Comparison of ENCODE assay signal across 28 cellular contexts in the genomic region with DNA sequence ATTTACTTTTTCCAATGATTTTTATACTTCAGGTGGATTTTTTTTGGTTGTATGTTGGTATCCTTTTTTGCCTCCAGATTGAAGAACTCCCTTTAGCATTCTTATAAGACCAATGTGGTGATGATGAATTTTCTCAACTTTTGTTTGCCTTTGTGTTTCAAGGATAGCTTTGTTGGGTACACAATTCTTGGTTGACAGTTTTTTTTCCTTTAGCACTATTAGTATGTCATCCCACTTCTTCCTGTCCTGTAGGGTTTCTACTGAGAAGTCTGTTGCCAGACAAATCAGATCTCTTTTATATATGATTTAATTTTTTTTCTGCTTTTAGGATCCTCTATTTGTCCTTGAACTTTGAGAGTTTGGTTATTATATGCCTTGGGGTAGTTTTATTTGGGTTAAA.
"Had no signal": no experiment of that assay in that cellular context is flagged by ENCODE, and none has a peak within 500 bp of the region (broad histone marks: within the 10 kb centered on the region; RNA-seq: fewer than 3 reads in every experiment).

No MANE protein-coding gene starts in this region.

- H3K4me3 Mint-ChIP-seq: stimulated activated effector memory CD8-positive, alpha-beta T cell treated with anti-CD3 and anti-CD28 coated beads, Interleukin-12 subunit alpha, Interleukin-12 subunit beta, amount 100 ng/mL, for 72 hours; stimulated activated memory B cell treated with anti-CD40 and anti-IgM and Interleukin-4, amounts not matched to agents 10 μg/mL and 1 μg/mL and 100 μg/mL, for 72 hours; stimulated activated naive B cell treated with anti-CD40 and anti-IgM and Interleukin-4, amounts not matched to agents 10 μg/mL and 1 μg/mL and 100 μg/mL, for 72 hours; stimulated activated naive CD8-positive, alpha-beta T cell treated with anti-CD3 and anti-CD28 coated beads, Interleukin-15, amount 100 ng/mL, for 72 hours; stimulated activated naive CD8-positive, alpha-beta T cell treated with anti-CD3 and anti-CD28 coated beads, Interleukin-15, Interleukin-2, amounts not matched to agents 100 ng/mL and 50 ng/mL, for 24 hours; type B pancreatic cell had no signal

- DNase-seq: stimulated activated CD4-positive, alpha-beta T cell treated with anti-CD3 and anti-CD28 coated beads, Interleukin-2, amount 100 ng/mL, for 48 hours; stimulated activated CD4-positive, alpha-beta T cell treated with anti-CD3 and anti-CD28 coated beads, Interleukin-4, amount 100 ng/mL, for 1 hour; stimulated activated CD4-positive, alpha-beta T cell treated with anti-CD3 and anti-CD28 coated beads, Interleukin-4, amount 100 ng/mL, for 24 hours; stimulated activated CD4-positive, alpha-beta T cell treated with anti-CD3 and anti-CD28 coated beads, Interleukin-4, amount 100 ng/mL, for 4 hours; stimulated activated CD8-positive, alpha-beta memory T cell treated with anti-CD3 and anti-CD28 coated beads, Interleukin-4, amount 100 ng/mL, for 48 hours; stimulated activated naive B cell treated with anti-CD40 and anti-IgM and Interleukin-4, amounts not matched to agents 10 μg/mL and 1 μg/mL and 100 μg/mL, for 72 hours; stimulated activated naive CD4-positive, alpha-beta T cell; stimulated activated naive CD4-positive, alpha-beta T cell treated with Interleukin-2 at 50 U/mL for 16 hours; stimulated activated naive CD8-positive, alpha-beta T cell treated with anti-CD3 and anti-CD28 coated beads, Interleukin-15, amount 100 ng/mL, for 72 hours; stimulated activated naive CD8-positive, alpha-beta T cell treated with anti-CD3 and anti-CD28 coated beads, Interleukin-15, Interleukin-2, amounts not matched to agents 100 U/mL and 50 U/mL, for 24 hours; stomach; substantia nigra; testis; thyroid gland; tibial artery; transverse colon; trophoblast cell; upper lobe of left lung; upper lobe of right lung; uterus had no signal

- H3K4me1 ChIP-seq: stomach, suprapubic skin, testis, tibial artery, tibial nerve, upper lobe of left lung, upper lobe of right lung, uterus, vagina had no signal

- H3K27me3 ChIP-seq: stomach, suprapubic skin, testis, thyroid gland, tibial artery, tibial nerve, transverse colon, upper lobe of left lung, upper lobe of right lung, uterus, vagina had no signal

- H3K36me3 ChIP-seq: stomach, suprapubic skin, thoracic aorta, thyroid gland, tibial artery, tibial nerve, transverse colon, upper lobe of left lung, upper lobe of right lung, uterus, vagina had no signal

- H3K4me3 ChIP-seq: stomach, suprapubic skin, testis, thoracic aorta, thyroid gland, tibial artery, tibial nerve, transverse colon, upper lobe of left lung, upper lobe of right lung, uterus, vagina had no signal

- H3K9me3 ChIP-seq: suprapubic skin, testis, thyroid gland, vagina had no signal

- H3K36me3 Mint-ChIP-seq: stimulated activated effector memory CD8-positive, alpha-beta T cell treated with anti-CD3 and anti-CD28 coated beads, Interleukin-12 subunit alpha, Interleukin-12 subunit beta, amount 100 ng/mL, for 72 hours; stimulated activated memory B cell treated with anti-CD40 and anti-IgM and Interleukin-4, amounts not matched to agents 10 μg/mL and 1 μg/mL and 100 μg/mL, for 72 hours; stimulated activated naive B cell treated with anti-CD40 and anti-IgM and Interleukin-4, amounts not matched to agents 10 μg/mL and 1 μg/mL and 100 μg/mL, for 72 hours had no signal

- H3K27me3 Mint-ChIP-seq: stimulated activated memory B cell treated with anti-CD40 and anti-IgM and Interleukin-4, amounts not matched to agents 10 μg/mL and 1 μg/mL and 100 μg/mL, for 72 hours; stimulated activated naive B cell treated with anti-CD40 and anti-IgM and Interleukin-4, amounts not matched to agents 10 μg/mL and 1 μg/mL and 100 μg/mL, for 72 hours; stimulated activated naive CD8-positive, alpha-beta T cell treated with anti-CD3 and anti-CD28 coated beads, Interleukin-15, amount 100 ng/mL, for 72 hours; stimulated activated naive CD8-positive, alpha-beta T cell treated with anti-CD3 and anti-CD28 coated beads, Interleukin-15, Interleukin-2, amounts not matched to agents 100 ng/mL and 50 ng/mL, for 24 hours; type B pancreatic cell had no signal

- ATAC-seq: stimulated activated effector memory CD8-positive, alpha-beta T cell treated with anti-CD3 and anti-CD28 coated beads, Interleukin-12 subunit alpha, Interleukin-12 subunit beta, amount 100 ng/mL, for 72 hours; stimulated activated memory B cell treated with anti-CD40 and anti-IgM and Interleukin-4, amounts not matched to agents 10 μg/mL and 1 μg/mL and 100 μg/mL, for 72 hours; stimulated activated naive B cell treated with anti-CD40 and anti-IgM and Interleukin-4, amounts not matched to agents 10 μg/mL and 1 μg/mL and 100 μg/mL, for 72 hours; stimulated activated naive CD8-positive, alpha-beta T cell treated with anti-CD3 and anti-CD28 coated beads, Interleukin-15, amount 100 ng/mL, for 72 hours; stimulated activated naive CD8-positive, alpha-beta T cell treated with anti-CD3 and anti-CD28 coated beads, Interleukin-15, Interleukin-2, amounts not matched to agents 100 U/mL and 50 U/mL, for 24 hours; upper lobe of right lung had no signal

- H3K27ac Mint-ChIP-seq: stimulated activated effector memory CD8-positive, alpha-beta T cell treated with anti-CD3 and anti-CD28 coated beads, Interleukin-12 subunit alpha, Interleukin-12 subunit beta, amount 100 ng/mL, for 72 hours; stimulated activated memory B cell treated with anti-CD40 and anti-IgM and Interleukin-4, amounts not matched to agents 10 μg/mL and 1 μg/mL and 100 μg/mL, for 72 hours; stimulated activated naive B cell treated with anti-CD40 and anti-IgM and Interleukin-4, amounts not matched to agents 10 μg/mL and 1 μg/mL and 100 μg/mL, for 72 hours; stimulated activated naive CD8-positive, alpha-beta T cell treated with anti-CD3 and anti-CD28 coated beads, Interleukin-15, amount 100 ng/mL, for 72 hours; stimulated activated naive CD8-positive, alpha-beta T cell treated with anti-CD3 and anti-CD28 coated beads, Interleukin-15, Interleukin-2, amounts not matched to agents 100 ng/mL and 50 ng/mL, for 24 hours; type B pancreatic cell had no signal

- H3K27ac ChIP-seq: stomach, suprapubic skin, testis, thoracic aorta, thyroid gland, tibial artery, tibial nerve, transverse colon, upper lobe of left lung, upper lobe of right lung, uterus, vagina had no signal

- H3K4me1 Mint-ChIP-seq: stimulated activated effector memory CD8-positive, alpha-beta T cell treated with anti-CD3 and anti-CD28 coated beads, Interleukin-12 subunit alpha, Interleukin-12 subunit beta, amount 100 ng/mL, for 72 hours; stimulated activated memory B cell treated with anti-CD40 and anti-IgM and Interleukin-4, amounts not matched to agents 10 μg/mL and 1 μg/mL and 100 μg/mL, for 72 hours; stimulated activated naive B cell treated with anti-CD40 and anti-IgM and Interleukin-4, amounts not matched to agents 10 μg/mL and 1 μg/mL and 100 μg/mL, for 72 hours; stimulated activated naive CD8-positive, alpha-beta T cell treated with anti-CD3 and anti-CD28 coated beads, Interleukin-15, amount 100 ng/mL, for 72 hours had no signal
